Comparison of ENCODE assay signal across 11 cellular contexts in the genomic region with DNA sequence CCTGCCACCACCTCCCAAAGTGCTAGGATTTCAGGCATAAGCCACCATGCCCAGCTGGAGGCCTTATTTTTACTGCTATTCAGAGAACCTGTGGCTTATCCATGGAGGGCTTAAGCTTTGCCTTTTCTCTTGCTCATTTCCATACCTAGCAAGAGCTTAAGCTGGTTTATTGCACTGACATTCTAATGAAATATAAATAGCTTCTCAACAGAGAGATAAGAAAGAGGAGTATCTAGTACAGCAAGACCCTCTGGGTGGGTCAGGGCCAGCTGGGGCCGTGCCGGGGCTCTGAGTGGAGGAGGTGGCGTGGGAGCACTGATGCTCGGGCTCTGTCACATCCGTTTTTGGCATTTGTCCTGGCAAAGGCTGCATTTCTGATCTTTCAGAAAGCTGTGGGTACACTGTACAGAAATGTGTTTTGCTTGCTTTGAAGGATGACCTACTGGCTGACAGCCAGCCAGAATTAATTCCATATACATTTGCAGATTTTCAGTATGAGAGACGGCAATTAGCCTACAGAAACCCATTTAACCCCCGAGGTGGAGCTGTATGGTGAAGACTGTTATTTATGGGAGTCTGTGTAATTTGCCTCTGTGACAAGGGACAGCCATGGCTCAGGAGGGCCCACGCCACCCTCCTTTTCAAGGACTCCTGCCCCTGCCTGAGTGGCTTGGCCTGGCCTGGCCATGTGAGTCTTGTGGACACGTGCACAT.
A peak's percentile ranks its signal among the peaks of the same experiment; 100 is the strongest.
DNase-seq lines count a peak whose midpoint lies in the region; ATAC-seq and TF ChIP-seq lines count a peak whose summit lies in the region.
"Had no signal": no experiment of that assay in that cellular context is flagged by ENCODE, and none has a peak within 500 bp of the region (broad histone marks: within the 10 kb centered on the region; RNA-seq: fewer than 3 reads in every experiment).

No MANE protein-coding gene starts in this region.

- CTCF ChIA-PET in GM10248 (lab: Yijun Ruan, JAX): interaction anchor here (0.6 to 1.5 kb wide), 4 partner anchors 13 to 266 kb away, joined by 3 to 4 read pairs (median 4); no protein-coding TSS in a partner anchor

- intact Hi-C loops in colonic mucosa (cut with DNase I): no loop called here
- intact Hi-C loops in right cardiac atrium (cut with DNase I): no loop called here

- H3K27me3 ChIP-seq in colonic mucosa (no peaks in the 10 kb centered on the region), right cardiac atrium (ENCODE audit: control insufficient read depth, insufficient read depth) (no peaks in the 10 kb centered on the region), tibial nerve (no peaks in the 10 kb centered on the region)

- H3K36me3 ChIP-seq in colonic mucosa (no peaks in the 10 kb centered on the region), tibial nerve (no peaks in the 10 kb centered on the region)

- POLR2A ChIA-PET in GM10248 (lab: Yijun Ruan, JAX): no interaction called here

- H3K4me3 ChIP-seq in colonic mucosa (no peak overlapping the region), right cardiac atrium (ENCODE audit: low read length) (no peak overlapping the region), tibial nerve (no peak overlapping the region)

- ATAC-seq in right cardiac atrium (peak; percentile 81 to 85), HG02678 (IDR thresholded peaks at IDR 0.05; ENCODE audit: unreplicated experiment) (no peak)
- ATAC-seq: activated CD8-positive, alpha-beta T cell treated with anti-CD3 and anti-CD28 coated beads for 36 hours; left colon had no signal

- H3K4me1 ChIP-seq in colonic mucosa: no peaks in the 10 kb centered on the region
- peaks cover 7% of the 10 kb centered on the region for H3K4me1 ChIP-seq in right cardiac atrium (ENCODE audit: control insufficient read depth, insufficient read depth, low read length)
- H3K4me1 ChIP-seq in tibial nerve: peaks cover 0 to 45% (median 12%) of the 10 kb centered on the region in 4 donors

- H3K9me3 ChIP-seq in colonic mucosa (no peaks in the 10 kb centered on the region), right cardiac atrium (ENCODE audit: control insufficient read depth, low read length) (no peaks in the 10 kb centered on the region), tibial nerve (no peaks in the 10 kb centered on the region)

- TF ChIP-seq POLR2A in tibial nerve (IDR thresholded peaks at IDR 0.05): no peak

- 41% methylated on average over 9 of the region's 9 CpGs for WGBS in right cardiac atrium
- WGBS in tibial nerve, 2 donors: 49 to 50% methylated on average over 9 of the region's 9 CpGs

- no peak overlapping the region for H3K9ac ChIP-seq in colonic mucosa (ENCODE audit: low read depth in 2 of 2, low read length in 2 of 2)

- TF ChIP-seq CTCF in colonic mucosa (IDR thresholded peaks at IDR 0.05) (no peak), tibial nerve (IDR thresholded peaks at IDR 0.05) (no peak), GM10248 (IDR thresholded peaks at IDR 0.05; ENCODE audit: control extremely low read depth, extremely low read depth, low read depth, missing control alignments) (no peak)

- TF ChIP-seq EP300 in tibial nerve (IDR thresholded peaks at IDR 0.05): no peak

- peak; percentile 30 for DNase-seq in activated CD8-positive, alpha-beta memory T cell treated with anti-CD3 and anti-CD28 coated beads, Interleukin-2, amount 50 U/mL, for 48 hours
- no peak for DNase-seq in activated CD8-positive, alpha-beta memory T cell treated with anti-CD3 and anti-CD28 coated beads, Interleukin-2, amount 50 U/mL, for 4 hours
- DNase-seq in colonic mucosa (peak; percentile 6), right cardiac atrium (peak; percentile 65 to 89 (median 85)), tibial nerve (ENCODE audit: low spot score in 2 of 2) (no peak), OCI-M1 (lab: John Stamatoyannopoulos, UW) (no peak), GM10248 (ENCODE audit: extremely low spot score) (no peak)
- DNase-seq: activated CD8-positive, alpha-beta T cell treated with anti-CD3 and anti-CD28 coated beads for 36 hours; anterior cingulate cortex; left colon had no signal

- H3K27ac ChIP-seq in colonic mucosa: no peak overlapping the region
- peak overlapping the region; percentile 92 for H3K27ac ChIP-seq in right cardiac atrium (ENCODE audit: low read length)
- H3K27ac ChIP-seq in tibial nerve: peak overlapping the region in 3 of 4 donors; percentile 25 to 91 (median 83)

Comparison
In these comparisons a context has a peak if more than half of its experiments do, and no peak if none do; other contexts are left out.
1. DNase-seq: peak in activated CD8-positive, alpha-beta memory T cell treated with anti-CD3 and anti-CD28 coated beads, Interleukin-2, amount 50 U/mL, for 48 hours (single experiment), colonic mucosa (single experiment) and right cardiac atrium (3 of 3); none in activated CD8-positive, alpha-beta memory T cell treated with anti-CD3 and anti-CD28 coated beads, Interleukin-2, amount 50 U/mL, for 4 hours (single experiment), tibial nerve (0 of 2), OCI-M1 (single experiment) and GM10248 (single experiment).